26 cellular contexts compared by ENCODE assay signal in the genomic region with DNA sequence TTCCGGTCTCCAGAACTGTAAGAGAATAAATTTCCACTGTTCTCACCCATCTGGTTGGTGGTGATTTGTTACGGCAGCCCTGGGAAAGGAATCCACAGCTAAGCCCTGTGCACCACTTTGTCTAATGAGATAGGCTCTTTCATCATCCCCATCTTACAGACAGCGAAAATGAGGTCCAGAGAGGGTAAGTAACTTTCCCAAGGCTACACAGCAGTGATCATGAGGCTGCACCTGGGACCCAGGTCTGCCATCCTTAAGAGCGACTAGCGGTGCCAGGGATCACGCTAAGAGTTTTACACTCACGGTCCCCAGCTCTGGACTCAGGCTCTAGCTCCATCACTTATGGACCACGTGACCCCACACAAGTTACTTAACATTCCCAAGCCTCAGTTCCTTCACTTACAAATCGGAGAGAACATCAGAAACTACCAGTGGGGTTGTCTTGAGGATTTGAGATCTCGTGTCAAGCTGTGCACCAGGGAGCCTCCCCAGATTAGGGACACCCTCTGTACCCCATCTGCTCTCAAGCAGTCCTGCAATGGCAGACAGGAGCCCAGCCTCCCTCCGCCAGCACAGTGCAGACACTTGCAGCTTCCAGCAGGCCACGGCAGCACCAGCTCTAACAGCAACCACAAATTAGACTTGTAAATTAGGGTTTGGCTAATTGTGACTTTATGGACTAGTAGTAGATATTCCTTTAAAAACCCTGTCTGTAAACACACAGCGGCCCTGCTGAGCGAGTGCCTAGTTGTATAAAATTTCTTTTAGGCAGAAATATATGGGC.
"Had no signal": no experiment of that assay in that cellular context is flagged by ENCODE, and none has a peak within 500 bp of the region (broad histone marks: within the 10 kb centered on the region; RNA-seq: fewer than 3 reads in every experiment).

No MANE protein-coding gene starts in this region.

- H3K4me3 ChIP-seq: stomach, suprapubic skin, tibial nerve had no signal

- H3K4me3 Mint-ChIP-seq: activated CD8-positive, alpha-beta T cell treated with anti-CD3 and anti-CD28 coated beads, Interleukin-2, amount 10 ng/mL, durations not matched to agents 7 days and 5 days; activated naive CD4-positive, alpha-beta T cell treated with anti-CD3 and anti-CD28 coated beads, Interleukin-2, amount 50 U/mL, for 24 hours; activated T-helper 1 cell treated with anti-CD3 and anti-CD28 coated beads, Interleukin-12 subunit alpha, Interleukin-12 subunit beta, Interleukin-2, Interleukin-4 antibody, amounts not matched to agents 30 ng/mL and 10 ng/mL and 1 ng/mL, durations not matched to agents 14 hours and 24 hours and 36 hours; dendritic cell treated with granulocyte-macrophage colony-stimulating factor and Interleukin-4, amounts not matched to agents 40 ng/mL and 50 ng/mL, for 4 days; mesothelial cell of epicardium; natural killer cell; stimulated activated memory B cell treated with anti-CD40 and anti-IgM and Interleukin-4, amounts not matched to agents 10 μg/mL and 1 μg/mL and 100 μg/mL, for 72 hours had no signal

- H3K36me3 ChIP-seq: neutrophil, stomach, suprapubic skin, tibial nerve had no signal

- H3K27ac ChIP-seq: neutrophil, parathyroid adenoma, stomach, suprapubic skin, tibial nerve had no signal

- H2AFZ ChIP-seq: parathyroid adenoma had no signal

- H3K4me1 ChIP-seq: parathyroid adenoma, stomach, suprapubic skin, tibial nerve had no signal

- H3K4me1 Mint-ChIP-seq: activated naive CD4-positive, alpha-beta T cell treated with anti-CD3 and anti-CD28 coated beads, Interleukin-2, amount 50 U/mL, for 24 hours; natural killer cell had no signal

- H3K36me3 Mint-ChIP-seq: activated naive CD4-positive, alpha-beta T cell treated with anti-CD3 and anti-CD28 coated beads, Interleukin-2, amount 50 U/mL, for 24 hours; brain; mesothelial cell of epicardium; natural killer cell; stimulated activated memory B cell treated with anti-CD40 and anti-IgM and Interleukin-4, amounts not matched to agents 10 μg/mL and 1 μg/mL and 100 μg/mL, for 72 hours had no signal

- H3K79me2 ChIP-seq: parathyroid adenoma had no signal

- ATAC-seq: activated CD8-positive, alpha-beta T cell treated with anti-CD3 and anti-CD28 coated beads, Interleukin-2, amount 10 ng/mL, durations not matched to agents 7 days and 5 days; left ventricle myocardium superior; natural killer cell; sciatic nerve; stimulated activated memory B cell treated with anti-CD40 and anti-IgM and Interleukin-4, amounts not matched to agents 10 μg/mL and 1 μg/mL and 100 μg/mL, for 72 hours had no signal

- H3K9me3 ChIP-seq: neutrophil, stomach, suprapubic skin, tibial nerve had no signal

- DNase-seq: activated CD4-positive, alpha-beta T cell treated with anti-CD3 and anti-CD28 coated beads for 1 hour; activated CD4-positive, alpha-beta T cell treated with anti-CD3 and anti-CD28 coated beads, Interleukin-2, amount 50 U/mL, for 1 hour; activated CD8-positive, alpha-beta T cell treated with anti-CD3 and anti-CD28 coated beads, Interleukin-2, amount 10 ng/mL, durations not matched to agents 7 days and 5 days; activated gamma-delta T cell; anterior cingulate cortex; caudate nucleus; effector CD4-positive, alpha-beta T cell; foreskin melanocyte; head of caudate nucleus; left ventricle myocardium superior; mammary epithelial cell; natural killer cell; small intestine; stimulated activated CD4-positive, alpha-beta T cell treated with anti-CD3 and anti-CD28 coated beads, Interleukin-15, amount 100 ng/mL, for 24 hours; stomach had no signal

- H3K9me3 Mint-ChIP-seq: activated naive CD4-positive, alpha-beta T cell treated with anti-CD3 and anti-CD28 coated beads, Interleukin-2, amount 50 U/mL, for 24 hours; activated T-helper 1 cell treated with anti-CD3 and anti-CD28 coated beads, Interleukin-12 subunit alpha, Interleukin-12 subunit beta, Interleukin-2, Interleukin-4 antibody, amounts not matched to agents 30 ng/mL and 10 ng/mL and 1 ng/mL, durations not matched to agents 14 hours and 24 hours and 36 hours; dendritic cell treated with granulocyte-macrophage colony-stimulating factor and Interleukin-4, amounts not matched to agents 40 ng/mL and 50 ng/mL, for 4 days; mesothelial cell of epicardium; natural killer cell; stimulated activated memory B cell treated with anti-CD40 and anti-IgM and Interleukin-4, amounts not matched to agents 10 μg/mL and 1 μg/mL and 100 μg/mL, for 72 hours had no signal

- H3K27ac Mint-ChIP-seq: activated CD8-positive, alpha-beta T cell treated with anti-CD3 and anti-CD28 coated beads, Interleukin-2, amount 10 ng/mL, durations not matched to agents 7 days and 5 days; activated naive CD4-positive, alpha-beta T cell treated with anti-CD3 and anti-CD28 coated beads, Interleukin-2, amount 50 U/mL, for 24 hours; activated T-helper 1 cell treated with anti-CD3 and anti-CD28 coated beads, Interleukin-12 subunit alpha, Interleukin-12 subunit beta, Interleukin-2, Interleukin-4 antibody, amounts not matched to agents 30 ng/mL and 10 ng/mL and 1 ng/mL, durations not matched to agents 14 hours and 24 hours and 36 hours; dendritic cell treated with granulocyte-macrophage colony-stimulating factor and Interleukin-4, amounts not matched to agents 40 ng/mL and 50 ng/mL, for 4 days; mesothelial cell of epicardium; natural killer cell; stimulated activated memory B cell treated with anti-CD40 and anti-IgM and Interleukin-4, amounts not matched to agents 10 μg/mL and 1 μg/mL and 100 μg/mL, for 72 hours had no signal

- H3K9ac ChIP-seq: parathyroid adenoma had no signal
